In genomic region chr3:9503283-9503682, GRCh38 we compare ENCODE assay signal across 8 cellular contexts. TPM values are rescaled to one million over a fixed set of nuclear protein-coding genes. Genes with fewer than 3 reads are reported as not detected.
A peak's percentile ranks its signal among the peaks of the same experiment; 100 is the strongest.
DNase-seq lines count a peak whose midpoint lies in the region; ATAC-seq, FAIRE-seq and TF ChIP-seq lines count a peak whose summit lies in the region.

No MANE protein-coding gene starts in this region.

- DNase-seq in GM10248 (ENCODE audit: extremely low spot score) (peak; percentile 78), IMR-90 (peak; percentile 61), SHP77 (lab: John Stamatoyannopoulos, UW) (peak; percentile 51 to 72), frontal cortex (ENCODE audit: low spot score in 2 of 2) (peak; percentile 45 to 63), pancreas (peak in 4 of 6 donors; percentile 38 to 88 (median 68)), tibial nerve (ENCODE audit: low spot score in 2 of 2) (peak; percentile 49 to 80)
- DNase-seq in activated T-helper 2 cell treated with anti-CD3 and anti-CD28 coated beads, Interferon-gamma antibody, Interleukin-2, Interleukin-4, amounts not matched to agents 10 μg/mL and 5 μg/mL and 100 μg/mL, durations not matched to agents 14 hours and 24 hours and 36 hours (ENCODE audit: low spot score): peak; percentile 60

- H3K9ac ChIP-seq in IMR-90 (ENCODE audit: low read depth, low read length): no peak overlapping the region

- no peaks in the 10 kb centered on the region for H3K79me1 ChIP-seq in IMR-90 (ENCODE audit: low read depth in 1 of 2, low read length in 2 of 2)

- no CpG with 5 or more reads among the region's 4 CpGs for WGBS in IMR-90 (ENCODE audit: extremely low coverage in 2 of 2, insufficient read length in 1 of 2), 2 experiments
- WGBS in pancreas, 2 donors: 2 to 4% methylated on average over 4 of the region's 4 CpGs
- 0 to 5% methylated on average over 2 to 4 of the region's 4 CpGs for WGBS in tibial nerve, 2 donors

- no peak overlapping the region for H3K4me2 ChIP-seq in IMR-90 (ENCODE audit: low read depth, low read length)

- no peak overlapping the region for H4K5ac ChIP-seq in IMR-90 (ENCODE audit: low read depth, low read length)

- no peak overlapping the region for H2AK5ac ChIP-seq in IMR-90 (ENCODE audit: low read depth, low read length)

- intact Hi-C loops in IMR-90 (cut with micrococcal nuclease) (loop anchor here (1.0 kb wide), 1 partner anchor 146 kb away; the partner anchor contains the start of gene MTMR14), pancreas (cut with DNase I) (no loop called here)
- intact Hi-C loops in activated T-helper 2 cell treated with anti-CD3 and anti-CD28 coated beads, Interferon-gamma antibody, Interleukin-2, Interleukin-4, amounts not matched to agents 10 μg/mL and 5 μg/mL and 100 μg/mL, durations not matched to agents 14 hours and 24 hours and 36 hours (cut with micrococcal nuclease): loop anchor here (2.0 to 5.0 kb wide), 3 partner anchors 144 to 224 kb away; partner anchors contain the start of gene MTMR14

- no peak overlapping the region for H2BK15ac ChIP-seq in IMR-90 (ENCODE audit: low read depth, low read length)

- no peak overlapping the region for H2BK5ac ChIP-seq in IMR-90 (ENCODE audit: low read depth, low read length, poor library complexity, severe bottlenecking)

- dilution Hi-C loops in IMR-90 (cut with HindIII; ENCODE audit: low sequenced_read_pairs, unreplicated experiment): no loop called here

- no peak overlapping the region for H4K91ac ChIP-seq in IMR-90 (ENCODE audit: insufficient read depth, low read depth, low read length)

- FAIRE-seq in frontal cortex (lab: Jason Lieb, UNC) (no peak), pancreas (lab: Jason Lieb, UNC) (no peak)

- no peak for TF ChIP-seq POLR2A in IMR-90 (IDR thresholded peaks at IDR 0.05; ENCODE audit: low read depth, low read length)
- TF ChIP-seq POLR2A in tibial nerve (IDR thresholded peaks at IDR 0.05): no peak

- in situ Hi-C loops in IMR-90 (cut with MboI; ENCODE audit: low sequenced_read_pairs): no loop called here

- H3K4me1 ChIP-seq in IMR-90 (ENCODE audit: control insufficient read depth, insufficient read depth, low read length) (peaks cover 2% of the 10 kb centered on the region), pancreas (no peaks in the 10 kb centered on the region), tibial nerve (peaks cover 0 to 14% (median 5%) of the 10 kb centered on the region in 4 donors)

- H3K9me1 ChIP-seq in IMR-90 (ENCODE audit: insufficient read depth, low read length): peaks cover 3% of the 10 kb centered on the region; the same call in 1 of the 2 replicates

- H3K27me3 Mint-ChIP-seq in activated T-helper 2 cell treated with anti-CD3 and anti-CD28 coated beads, Interferon-gamma antibody, Interleukin-2, Interleukin-4, amounts not matched to agents 10 μg/mL and 5 μg/mL and 100 μg/mL, durations not matched to agents 14 hours and 24 hours and 36 hours (ENCODE audit: low read depth): peaks cover 22% of the 10 kb centered on the region

- H4K20me1 ChIP-seq in IMR-90 (ENCODE audit: insufficient read depth, low read length): no peaks in the 10 kb centered on the region; the same call in 1 of the 2 replicates

- CTCF ChIA-PET in GM10248 (lab: Yijun Ruan, JAX): interaction anchor here (0.8 to 4.9 kb wide), 36 partner anchors 8 to 1236 kb away, joined by 3 to 22 read pairs (median 5); partner anchors contain the start of genes ARPC4, CPNE9, CRELD1 and TADA3
- CTCF ChIA-PET in IMR-90 (lab: Yijun Ruan, JAX): interaction anchor here (0.5 to 1.3 kb wide), 3 partner anchors 14 to 149 kb away, joined by 3 to 5 read pairs (median 3); no protein-coding TSS in a partner anchor

- H2BK120ac ChIP-seq in IMR-90 (ENCODE audit: low read depth, low read length): no peak overlapping the region

- BruUV-seq in IMR-90 (replicated peaks; lab: Mats Ljungman, UMichigan): no TSS peak

- H3K18ac ChIP-seq in IMR-90 (ENCODE audit: low read depth, low read length): no peak overlapping the region

- no peaks in the 10 kb centered on the region for H3K36me3 Mint-ChIP-seq in activated T-helper 2 cell treated with anti-CD3 and anti-CD28 coated beads, Interferon-gamma antibody, Interleukin-2, Interleukin-4, amounts not matched to agents 10 μg/mL and 5 μg/mL and 100 μg/mL, durations not matched to agents 14 hours and 24 hours and 36 hours (ENCODE audit: low read depth)

- H2AFZ ChIP-seq in IMR-90 (replicated peaks; ENCODE audit: low read length, poor library complexity): no peak overlapping the region

- H3K23ac ChIP-seq in IMR-90 (ENCODE audit: low read depth, low read length): no peak overlapping the region

- H3K4me1 Mint-ChIP-seq in activated T-helper 2 cell treated with anti-CD3 and anti-CD28 coated beads, Interferon-gamma antibody, Interleukin-2, Interleukin-4, amounts not matched to agents 10 μg/mL and 5 μg/mL and 100 μg/mL, durations not matched to agents 14 hours and 24 hours and 36 hours (ENCODE audit: low read depth): peaks cover 2% of the 10 kb centered on the region

- H3K36me3 ChIP-seq in IMR-90 (ENCODE audit: control insufficient read depth, insufficient read depth, low read length): no peaks in the 10 kb centered on the region
- H3K36me3 ChIP-seq in pancreas: no peaks in the 10 kb centered on the region
- no peaks in the 10 kb centered on the region for H3K36me3 ChIP-seq in tibial nerve

- H3K9me3 ChIP-seq in IMR-90 (ENCODE audit: control insufficient read depth, insufficient read depth, low read length) (no peaks in the 10 kb centered on the region), pancreas (no peaks in the 10 kb centered on the region), tibial nerve (no peaks in the 10 kb centered on the region)

- TF ChIP-seq CTCF in GM10248 (IDR thresholded peaks at IDR 0.05; ENCODE audit: control extremely low read depth, extremely low read depth, low read depth, missing control alignments): peak; percentile 90
- peak; percentile 69 for TF ChIP-seq CTCF in IMR-90 (conservative IDR thresholded peaks at IDR 0.05; ENCODE audit: low read depth, low read length)
- TF ChIP-seq CTCF in pancreas (IDR thresholded peaks at IDR 0.05): peak; percentile 62 to 81 (median 74)
- TF ChIP-seq CTCF in tibial nerve (IDR thresholded peaks at IDR 0.05): peak; percentile 69 to 88 (median 73)

- H3K9me3 Mint-ChIP-seq in activated T-helper 2 cell treated with anti-CD3 and anti-CD28 coated beads, Interferon-gamma antibody, Interleukin-2, Interleukin-4, amounts not matched to agents 10 μg/mL and 5 μg/mL and 100 μg/mL, durations not matched to agents 14 hours and 24 hours and 36 hours: no peaks in the 10 kb centered on the region

- H3K4me3 Mint-ChIP-seq in activated T-helper 2 cell treated with anti-CD3 and anti-CD28 coated beads, Interferon-gamma antibody, Interleukin-2, Interleukin-4, amounts not matched to agents 10 μg/mL and 5 μg/mL and 100 μg/mL, durations not matched to agents 14 hours and 24 hours and 36 hours (ENCODE audit: low read depth): no peak overlapping the region

- peak; percentile 62 for TF ChIP-seq RAD21 in IMR-90 (IDR thresholded peaks at IDR 0.05; ENCODE audit: low read length)

- H3K27ac ChIP-seq in IMR-90 (ENCODE audit: insufficient read depth, low read length) (no peak overlapping the region), pancreas (no peak overlapping the region), tibial nerve (no peak overlapping the region)

- TF ChIP-seq EP300 in tibial nerve (IDR thresholded peaks at IDR 0.05): no peak

- ATAC-seq in IMR-90 (ENCODE audit: low read depth) (peak; percentile 59), pancreas (peak in 3 of 4 donors; percentile 69 to 79 (median 74)), HG02852 (IDR thresholded peaks at IDR 0.05; ENCODE audit: unreplicated experiment) (no peak)

- no peak overlapping the region for H3K4me3 ChIP-seq in IMR-90 (ENCODE audit: insufficient read depth, low read depth, low read length)
- H3K4me3 ChIP-seq in pancreas: no peak overlapping the region
- H3K4me3 ChIP-seq in tibial nerve: no peak overlapping the region

- POLR2A ChIA-PET in GM10248 (lab: Yijun Ruan, JAX) (no interaction called here), IMR-90 (lab: Charles Lee; ENCODE audit: unreplicated experiment) (no interaction called here)

- H3K27me3 ChIP-seq in IMR-90 (ENCODE audit: control insufficient read depth, insufficient read depth, low read length) (peaks cover 10% of the 10 kb centered on the region; the same call in 1 of the 2 replicates), pancreas (no peaks in the 10 kb centered on the region), tibial nerve (peaks cover 0 to 32% of the 10 kb centered on the region in 2 donors)

- no peak overlapping the region for H3K27ac Mint-ChIP-seq in activated T-helper 2 cell treated with anti-CD3 and anti-CD28 coated beads, Interferon-gamma antibody, Interleukin-2, Interleukin-4, amounts not matched to agents 10 μg/mL and 5 μg/mL and 100 μg/mL, durations not matched to agents 14 hours and 24 hours and 36 hours

- no peak overlapping the region for H2BK20ac ChIP-seq in IMR-90 (ENCODE audit: low read depth, low read length)

- H3K56ac ChIP-seq in IMR-90 (ENCODE audit: extremely low read depth, insufficient read depth, low read length): no peak overlapping the region

- H3K4ac ChIP-seq in IMR-90 (ENCODE audit: low read depth, low read length): no peak overlapping the region

- no peak overlapping the region for H3K14ac ChIP-seq in IMR-90 (replicated peaks; ENCODE audit: low read depth, low read length)

- H2AK9ac ChIP-seq in IMR-90 (replicated peaks; ENCODE audit: low read depth, low read length, poor library complexity): no peak overlapping the region

- H4K8ac ChIP-seq in IMR-90 (ENCODE audit: low read depth in 2 of 2, low read length in 2 of 2): no peak overlapping the region

TF ChIP-seq in IMR-90, 13 proteins besides CTCF, POLR2A, EP300 and RAD21 (continues in another document):
- TF ChIP-seq USF2 (IDR thresholded peaks at IDR 0.05; ENCODE audit: low read depth, low read length): no peak
- TF ChIP-seq FOS (IDR thresholded peaks at IDR 0.05; ENCODE audit: low read depth, low read length): no peak
- no peak for TF ChIP-seq CHD1 (IDR thresholded peaks at IDR 0.05; ENCODE audit: low read depth, low read length)

RNA-seq across cellular contexts. Expression of gene LHFPL4, which starts 50.3 kb away (rescaled TPM):
- total RNA-seq in IMR-90 (2012; rRNA removed) (not detected in 2 replicates), frontal cortex (47.3 TPM), pancreas (1 to 10 TPM in 3 of 6 donors, under 1 TPM in 3; 0.35 to 2.8 (median 0.96) TPM), tibial nerve (under 1 TPM in 1 of 4 donors, not detected in 3; under 0.01 TPM)
- polyA plus RNA-seq in IMR-90 (2012; rRNA removed) (not detected in 2 replicates), pancreas (1 to 10 TPM in 1 of 2 donors, under 1 TPM in 1; 0.99 to 3.9 TPM)
- 0.01 TPM in 1 of 2 replicates, not detected in the other for polyA plus RNA-seq in IMR-90 (2012; cell fraction: cytosol; rRNA removed)
- 0.01 TPM in 1 of 2 replicates, not detected in the other for polyA plus RNA-seq in IMR-90 (2012; cell fraction: nucleus; rRNA removed; ENCODE audit: low replicate concordance)
- not detected in 2 replicates for total RNA-seq in activated T-helper 2 cell treated with anti-CD3 and anti-CD28 coated beads, Interferon-gamma antibody, Interleukin-2, Interleukin-4, amounts not matched to agents 10 μg/mL and 5 μg/mL and 100 μg/mL, durations not matched to agents 14 hours and 24 hours and 36 hours

Comparison
In these comparisons a context has a peak if more than half of its experiments do, and no peak if none do; other contexts are left out.
1. RNA of gene LHFPL4, which starts 50.3 kb away (total RNA-seq): 47.3 TPM in frontal cortex (single experiment); 0.35 to 2.8 TPM in pancreas, not detected in IMR-90, not detected in activated T-helper 2 cell treated with anti-CD3 and anti-CD28 coated beads, Interferon-gamma antibody, Interleukin-2, Interleukin-4, amounts not matched to agents 10 μg/mL and 5 μg/mL and 100 μg/mL, durations not matched to agents 14 hours and 24 hours and 36 hours and under 0.01 TPM in tibial nerve; every median in the first group is over 10 times any median in the second.
2. intact Hi-C loops: an anchor here in IMR-90 (1.0 kb wide) and activated T-helper 2 cell treated with anti-CD3 and anti-CD28 coated beads, Interferon-gamma antibody, Interleukin-2, Interleukin-4, amounts not matched to agents 10 μg/mL and 5 μg/mL and 100 μg/mL, durations not matched to agents 14 hours and 24 hours and 36 hours (2.0 to 5.0 kb wide); none called in pancreas.
3. Peak in every context shown above with its lines, with median percentiles within 50 percentile points of each other: DNase-seq and CTCF ChIP-seq.